1 cellular context compared by ENCODE assay signal in the genomic region with DNA sequence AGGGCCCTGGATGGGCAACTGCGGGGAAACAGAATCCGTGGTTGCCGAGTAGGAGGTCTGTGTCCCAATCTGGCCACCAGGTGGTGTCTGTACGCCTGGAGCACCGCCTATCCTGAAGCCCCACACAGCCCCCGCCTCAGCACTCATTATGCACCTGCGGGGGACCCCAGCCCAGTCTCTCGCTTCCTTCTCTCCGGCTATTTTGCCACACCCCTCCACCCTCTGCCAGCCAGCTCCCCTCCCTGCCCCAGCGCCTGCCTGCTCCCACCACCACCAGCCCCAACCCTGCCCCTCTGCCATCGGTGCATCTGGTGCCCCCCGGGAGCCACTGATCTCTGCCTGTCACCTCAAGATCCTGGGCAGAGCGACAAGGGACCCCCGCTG.
A peak's percentile ranks its signal among the peaks of the same experiment; 100 is the strongest.
TF ChIP-seq lines count a peak whose summit lies in the region.

No MANE protein-coding gene starts in this region.

TF ChIP-seq in HepG2, 621 proteins besides CTCF, POLR2A, EP300 and RAD21 (continued from another document and continues in another):
- TF ChIP-seq ZNF646 (CRISPR knock-in tag; IDR thresholded peaks at IDR 0.05) = no peak
- TF ChIP-seq TGIF2 (CRISPR knock-in tag; IDR thresholded peaks at IDR 0.05) = no peak
- TF ChIP-seq THYN1 (CRISPR knock-in tag; IDR thresholded peaks at IDR 0.05; ENCODE audit: borderline replicate concordance, low read depth) = no peak
- TF ChIP-seq HOXA5 (CRISPR knock-in tag; IDR thresholded peaks at IDR 0.05) = no peak
- TF ChIP-seq TCF7L2 (IDR thresholded peaks at IDR 0.05; ENCODE audit: low read depth, low read length) = no peak
- TF ChIP-seq ZNF644 (CRISPR knock-in tag; IDR thresholded peaks at IDR 0.05; ENCODE audit: low read depth) = no peak
- TF ChIP-seq PLRG1 (conservative IDR thresholded peaks at IDR 0.05) = no peak
- TF ChIP-seq TFAP4 (IDR thresholded peaks at IDR 0.05; ENCODE audit: borderline replicate concordance, low read depth) = no peak
- TF ChIP-seq PHF5A (CRISPR knock-in tag; IDR thresholded peaks at IDR 0.05; ENCODE audit: low read depth, unreplicated experiment) = no peak
- TF ChIP-seq IRF9 (CRISPR knock-in tag; IDR thresholded peaks at IDR 0.05; ENCODE audit: borderline replicate concordance) = no peak
- TF ChIP-seq MATR3 (CRISPR knock-in tag; IDR thresholded peaks at IDR 0.05) = no peak
- no peak for TF ChIP-seq XBP1 (CRISPR knock-in tag; IDR thresholded peaks at IDR 0.05)
- TF ChIP-seq ZNF747 (CRISPR knock-in tag; IDR thresholded peaks at IDR 0.05; ENCODE audit: borderline replicate concordance) = no peak
- 0 out of 2 replicates have a peak, but pooled peaks have one; percentile 26 for TF ChIP-seq ZNF263 (CRISPR knock-in tag; IDR thresholded peaks at IDR 0.05)
- no peak for TF ChIP-seq ZFP1 (CRISPR knock-in tag; IDR thresholded peaks at IDR 0.05)
- no peak for TF ChIP-seq MAFG (CRISPR knock-in tag; IDR thresholded peaks at IDR 0.05)
- no peak for TF ChIP-seq SP5 (CRISPR knock-in tag; IDR thresholded peaks at IDR 0.05; ENCODE audit: borderline replicate concordance, low read depth)
- no peak for TF ChIP-seq ZNF12 (CRISPR knock-in tag; IDR thresholded peaks at IDR 0.05)
- TF ChIP-seq ZNF576 (CRISPR knock-in tag; IDR thresholded peaks at IDR 0.05) = no peak
- TF ChIP-seq NFKB2 (CRISPR knock-in tag; IDR thresholded peaks at IDR 0.05; ENCODE audit: borderline replicate concordance) = no peak
- TF ChIP-seq, protein P1, sequence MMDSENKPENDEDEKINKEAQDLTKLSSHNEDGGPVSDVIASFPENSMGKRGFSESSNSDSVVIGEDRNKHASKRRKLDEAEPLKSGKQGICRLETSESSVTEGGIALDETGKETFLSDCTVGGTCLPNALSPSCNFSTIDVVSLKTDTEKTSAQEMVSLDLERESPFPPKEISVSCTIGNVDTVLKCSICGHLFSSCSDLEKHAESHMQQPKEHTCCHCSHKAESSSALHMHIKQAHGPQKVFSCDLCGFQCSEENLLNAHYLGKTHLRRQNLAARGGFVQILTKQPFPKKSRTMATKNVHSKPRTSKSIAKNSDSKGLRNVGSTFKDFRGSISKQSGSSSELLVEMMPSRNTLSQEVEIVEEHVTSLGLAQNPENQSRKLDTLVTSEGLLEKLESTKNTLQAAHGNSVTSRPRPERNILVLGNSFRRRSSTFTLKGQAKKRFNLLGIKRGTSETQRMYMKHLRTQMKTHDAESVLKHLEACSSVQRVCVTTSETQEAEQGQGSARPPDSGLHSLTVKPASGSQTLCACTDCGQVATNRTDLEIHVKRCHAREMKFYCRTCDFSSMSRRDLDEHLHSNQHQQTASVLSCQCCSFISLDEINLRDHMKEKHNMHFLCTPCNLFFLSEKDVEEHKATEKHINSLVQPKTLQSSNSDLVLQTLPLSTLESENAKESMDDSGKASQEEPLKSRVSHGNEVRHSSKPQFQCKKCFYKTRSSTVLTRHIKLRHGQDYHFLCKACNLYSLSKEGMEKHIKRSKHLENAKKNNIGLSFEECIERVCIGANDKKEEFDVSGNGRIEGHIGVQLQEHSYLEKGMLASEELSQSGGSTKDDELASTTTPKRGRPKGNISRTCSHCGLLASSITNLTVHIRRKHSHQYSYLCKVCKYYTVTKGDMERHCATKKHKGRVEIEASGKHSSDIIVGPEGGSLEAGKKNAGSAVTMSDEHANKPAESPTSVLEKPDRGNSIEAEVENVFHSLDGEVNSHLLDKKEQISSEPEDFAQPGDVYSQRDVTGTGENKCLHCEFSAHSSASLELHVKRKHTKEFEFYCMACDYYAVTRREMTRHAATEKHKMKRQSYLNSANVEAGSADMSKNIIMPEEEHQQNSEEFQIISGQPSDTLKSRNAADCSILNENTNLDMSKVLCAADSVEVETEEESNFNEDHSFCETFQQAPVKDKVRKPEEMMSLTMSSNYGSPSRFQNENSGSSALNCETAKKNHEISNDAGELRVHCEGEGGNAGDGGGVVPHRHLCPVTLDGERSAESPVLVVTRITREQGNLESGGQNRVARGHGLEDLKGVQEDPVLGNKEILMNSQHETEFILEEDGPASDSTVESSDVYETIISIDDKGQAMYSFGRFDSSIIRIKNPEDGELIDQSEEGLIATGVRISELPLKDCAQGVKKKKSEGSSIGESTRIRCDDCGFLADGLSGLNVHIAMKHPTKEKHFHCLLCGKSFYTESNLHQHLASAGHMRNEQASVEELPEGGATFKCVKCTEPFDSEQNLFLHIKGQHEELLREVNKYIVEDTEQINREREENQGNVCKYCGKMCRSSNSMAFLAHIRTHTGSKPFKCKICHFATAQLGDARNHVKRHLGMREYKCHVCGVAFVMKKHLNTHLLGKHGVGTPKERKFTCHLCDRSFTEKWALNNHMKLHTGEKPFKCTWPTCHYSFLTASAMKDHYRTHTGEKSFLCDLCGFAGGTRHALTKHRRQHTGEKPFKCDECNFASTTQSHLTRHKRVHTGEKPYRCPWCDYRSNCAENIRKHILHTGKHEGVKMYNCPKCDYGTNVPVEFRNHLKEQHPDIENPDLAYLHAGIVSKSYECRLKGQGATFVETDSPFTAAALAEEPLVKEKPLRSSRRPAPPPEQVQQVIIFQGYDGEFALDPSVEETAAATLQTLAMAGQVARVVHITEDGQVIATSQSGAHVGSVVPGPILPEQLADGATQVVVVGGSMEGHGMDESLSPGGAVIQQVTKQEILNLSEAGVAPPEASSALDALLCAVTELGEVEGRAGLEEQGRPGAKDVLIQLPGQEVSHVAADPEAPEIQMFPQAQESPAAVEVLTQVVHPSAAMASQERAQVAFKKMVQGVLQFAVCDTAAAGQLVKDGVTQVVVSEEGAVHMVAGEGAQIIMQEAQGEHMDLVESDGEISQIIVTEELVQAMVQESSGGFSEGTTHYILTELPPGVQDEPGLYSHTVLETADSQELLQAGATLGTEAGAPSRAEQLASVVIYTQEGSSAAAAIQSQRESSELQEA (CRISPR knock-in tag; IDR thresholded peaks at IDR 0.05; ENCODE audit: not compliant biosample characterization) = no peak
- TF ChIP-seq, protein P2, sequence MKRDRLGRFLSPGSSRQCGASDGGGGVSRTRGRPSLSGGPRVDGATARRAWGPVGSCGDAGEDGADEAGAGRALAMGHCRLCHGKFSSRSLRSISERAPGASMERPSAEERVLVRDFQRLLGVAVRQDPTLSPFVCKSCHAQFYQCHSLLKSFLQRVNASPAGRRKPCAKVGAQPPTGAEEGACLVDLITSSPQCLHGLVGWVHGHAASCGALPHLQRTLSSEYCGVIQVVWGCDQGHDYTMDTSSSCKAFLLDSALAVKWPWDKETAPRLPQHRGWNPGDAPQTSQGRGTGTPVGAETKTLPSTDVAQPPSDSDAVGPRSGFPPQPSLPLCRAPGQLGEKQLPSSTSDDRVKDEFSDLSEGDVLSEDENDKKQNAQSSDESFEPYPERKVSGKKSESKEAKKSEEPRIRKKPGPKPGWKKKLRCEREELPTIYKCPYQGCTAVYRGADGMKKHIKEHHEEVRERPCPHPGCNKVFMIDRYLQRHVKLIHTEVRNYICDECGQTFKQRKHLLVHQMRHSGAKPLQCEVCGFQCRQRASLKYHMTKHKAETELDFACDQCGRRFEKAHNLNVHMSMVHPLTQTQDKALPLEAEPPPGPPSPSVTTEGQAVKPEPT (CRISPR knock-in tag; IDR thresholded peaks at IDR 0.05; ENCODE audit: low read depth) = no peak
- no peak for TF ChIP-seq THAP8 (CRISPR knock-in tag; IDR thresholded peaks at IDR 0.05; ENCODE audit: borderline replicate concordance)
- no peak for TF ChIP-seq ZNF143 (CRISPR knock-in tag; IDR thresholded peaks at IDR 0.05)
- no peak for TF ChIP-seq PPARG (CRISPR knock-in tag; conservative IDR thresholded peaks at IDR 0.05)
- TF ChIP-seq ZNF597 (CRISPR knock-in tag; IDR thresholded peaks at IDR 0.05) = no peak
- TF ChIP-seq ZNF354B (CRISPR knock-in tag; IDR thresholded peaks at IDR 0.05) = no peak
- TF ChIP-seq CAMTA2 (CRISPR knock-in tag; IDR thresholded peaks at IDR 0.05; ENCODE audit: borderline replicate concordance) = no peak
- TF ChIP-seq RARA (CRISPR knock-in tag; IDR thresholded peaks at IDR 0.05) = no peak
- TF ChIP-seq, protein P3, sequence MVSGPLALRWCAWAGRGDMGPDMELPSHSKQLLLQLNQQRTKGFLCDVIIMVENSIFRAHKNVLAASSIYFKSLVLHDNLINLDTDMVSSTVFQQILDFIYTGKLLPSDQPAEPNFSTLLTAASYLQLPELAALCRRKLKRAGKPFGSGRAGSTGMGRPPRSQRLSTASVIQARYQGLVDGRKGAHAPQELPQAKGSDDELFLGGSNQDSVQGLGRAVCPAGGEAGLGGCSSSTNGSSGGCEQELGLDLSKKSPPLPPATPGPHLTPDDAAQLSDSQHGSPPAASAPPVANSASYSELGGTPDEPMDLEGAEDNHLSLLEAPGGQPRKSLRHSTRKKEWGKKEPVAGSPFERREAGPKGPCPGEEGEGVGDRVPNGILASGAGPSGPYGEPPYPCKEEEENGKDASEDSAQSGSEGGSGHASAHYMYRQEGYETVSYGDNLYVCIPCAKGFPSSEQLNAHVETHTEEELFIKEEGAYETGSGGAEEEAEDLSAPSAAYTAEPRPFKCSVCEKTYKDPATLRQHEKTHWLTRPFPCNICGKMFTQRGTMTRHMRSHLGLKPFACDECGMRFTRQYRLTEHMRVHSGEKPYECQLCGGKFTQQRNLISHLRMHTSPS (CRISPR knock-in tag; IDR thresholded peaks at IDR 0.05; ENCODE audit: low read depth) = no peak
- peak; percentile 88 for TF ChIP-seq KDM2A (CRISPR knock-in tag; IDR thresholded peaks at IDR 0.05; ENCODE audit: borderline replicate concordance, low read depth)
- no peak for TF ChIP-seq NCOA5 (CRISPR knock-in tag; IDR thresholded peaks at IDR 0.05)
- no peak for TF ChIP-seq ZNF333 (CRISPR knock-in tag; IDR thresholded peaks at IDR 0.05; ENCODE audit: borderline replicate concordance)
- TF ChIP-seq ZNF496 (CRISPR knock-in tag; IDR thresholded peaks at IDR 0.05; ENCODE audit: insufficient replicate concordance) = no peak
- TF ChIP-seq ZNF782 (CRISPR knock-in tag; IDR thresholded peaks at IDR 0.05; ENCODE audit: borderline replicate concordance) = no peak
